10 cellular contexts compared by ENCODE assay signal in genomic region chr2:233501198-233502076, GRCh38.
DNase-seq lines count a peak whose midpoint lies in the region; ATAC-seq and TF ChIP-seq lines count a peak whose summit lies in the region.
"Had no signal": no experiment of that assay in that cellular context is flagged by ENCODE, and none has a peak within 500 bp of the region (broad histone marks: within the 10 kb centered on the region; RNA-seq: fewer than 3 reads in every experiment).

No MANE protein-coding gene starts in this region.

- 91 to 97% methylated on average over 3 of the region's 3 CpGs for WGBS in lower leg skin, 2 donors

- H3K9me3 Mint-ChIP-seq in activated CD8-positive, alpha-beta memory T cell treated with anti-CD3 and anti-CD28 coated beads, Interleukin-2, amount 10 ng/mL, durations not matched to agents 7 days and 5 days (ENCODE audit: low read depth) = peaks cover 17% of the 10 kb centered on the region
- H3K9me3 Mint-ChIP-seq in stimulated activated effector memory CD8-positive, alpha-beta T cell treated with anti-CD3 and anti-CD28 coated beads, Interleukin-12 subunit alpha, Interleukin-12 subunit beta, amount 100 ng/mL, for 72 hours = peaks cover 18% of the 10 kb centered on the region

- no peak for DNase-seq in activated CD8-positive, alpha-beta memory T cell treated with anti-CD3 and anti-CD28 coated beads, Interleukin-2, amount 10 ng/mL, durations not matched to agents 7 days and 5 days
- no peak for DNase-seq in activated CD8-positive, alpha-beta memory T cell treated with anti-CD3 and anti-CD28 coated beads, Interleukin-2, amount 50 U/mL, for 48 hours
- DNase-seq in brain pericyte (ENCODE audit: low read depth, low spot score) (peak; percentile 29), KG1 (lab: John Stamatoyannopoulos, UW) (no peak), foreskin melanocyte (no peak), lower leg skin (ENCODE audit: low spot score in 2 of 2) (no peak)
- DNase-seq in stimulated activated effector memory CD8-positive, alpha-beta T cell treated with anti-CD3 and anti-CD28 coated beads, Interleukin-12 subunit alpha, Interleukin-12 subunit beta, amount 100 ng/mL, for 72 hours (ENCODE audit: low spot score in 2 of 2) = no peak
- DNase-seq: NCI-H2081 treated with DMSO at 0.1 percent for 48 hours; stimulated activated naive CD4-positive, alpha-beta T cell treated with Interleukin-2 at 50 U/mL for 16 hours had no signal

- no peak for TF ChIP-seq POLR2A in lower leg skin (IDR thresholded peaks at IDR 0.05)

- CTCF ChIA-PET in activated CD8-positive, alpha-beta memory T cell treated with anti-CD3 and anti-CD28 coated beads, Interleukin-2, amount 10 ng/mL, durations not matched to agents 7 days and 5 days (lab: Charles Lee) = no interaction called here

- H3K27ac Mint-ChIP-seq in activated CD8-positive, alpha-beta memory T cell treated with anti-CD3 and anti-CD28 coated beads, Interleukin-2, amount 10 ng/mL, durations not matched to agents 7 days and 5 days = peak overlapping the region; percentile 20
- no peak overlapping the region for H3K27ac Mint-ChIP-seq in stimulated activated effector memory CD8-positive, alpha-beta T cell treated with anti-CD3 and anti-CD28 coated beads, Interleukin-12 subunit alpha, Interleukin-12 subunit beta, amount 100 ng/mL, for 72 hours

- H3K27me3 Mint-ChIP-seq in activated CD8-positive, alpha-beta memory T cell treated with anti-CD3 and anti-CD28 coated beads, Interleukin-2, amount 10 ng/mL, durations not matched to agents 7 days and 5 days = no peaks in the 10 kb centered on the region

- ATAC-seq in activated CD8-positive, alpha-beta memory T cell treated with anti-CD3 and anti-CD28 coated beads, Interleukin-2, amount 10 ng/mL, durations not matched to agents 7 days and 5 days = peak; percentile 92
- ATAC-seq in HG03045 (IDR thresholded peaks at IDR 0.05; ENCODE audit: unreplicated experiment) = peak; percentile 50
- peak; percentile 97 for ATAC-seq in stimulated activated effector memory CD8-positive, alpha-beta T cell treated with anti-CD3 and anti-CD28 coated beads, Interleukin-12 subunit alpha, Interleukin-12 subunit beta, amount 100 ng/mL, for 72 hours

- H3K36me3 Mint-ChIP-seq in activated CD8-positive, alpha-beta memory T cell treated with anti-CD3 and anti-CD28 coated beads, Interleukin-2, amount 10 ng/mL, durations not matched to agents 7 days and 5 days = peaks cover 34% of the 10 kb centered on the region
- H3K36me3 Mint-ChIP-seq in stimulated activated effector memory CD8-positive, alpha-beta T cell treated with anti-CD3 and anti-CD28 coated beads, Interleukin-12 subunit alpha, Interleukin-12 subunit beta, amount 100 ng/mL, for 72 hours = peaks cover 8% of the 10 kb centered on the region

- intact Hi-C loops in lower leg skin (cut with DNase I; ENCODE audit: low total_unique reads) = no loop called here

- TF ChIP-seq CTCF in lower leg skin (IDR thresholded peaks at IDR 0.05) = no peak

- peaks cover 50% of the 10 kb centered on the region for H3K4me1 Mint-ChIP-seq in activated CD8-positive, alpha-beta memory T cell treated with anti-CD3 and anti-CD28 coated beads, Interleukin-2, amount 10 ng/mL, durations not matched to agents 7 days and 5 days
- H3K4me1 Mint-ChIP-seq in stimulated activated effector memory CD8-positive, alpha-beta T cell treated with anti-CD3 and anti-CD28 coated beads, Interleukin-12 subunit alpha, Interleukin-12 subunit beta, amount 100 ng/mL, for 72 hours = peaks cover 20% of the 10 kb centered on the region

- H3K4me3 Mint-ChIP-seq in activated CD8-positive, alpha-beta memory T cell treated with anti-CD3 and anti-CD28 coated beads, Interleukin-2, amount 10 ng/mL, durations not matched to agents 7 days and 5 days = no peak overlapping the region
- H3K4me3 Mint-ChIP-seq in stimulated activated effector memory CD8-positive, alpha-beta T cell treated with anti-CD3 and anti-CD28 coated beads, Interleukin-12 subunit alpha, Interleukin-12 subunit beta, amount 100 ng/mL, for 72 hours = no peak overlapping the region

- no peak overlapping the region for H3K4me3 ChIP-seq in lower leg skin (ENCODE audit: low read depth, poor library complexity, severe bottlenecking)
